In the genomic region with DNA sequence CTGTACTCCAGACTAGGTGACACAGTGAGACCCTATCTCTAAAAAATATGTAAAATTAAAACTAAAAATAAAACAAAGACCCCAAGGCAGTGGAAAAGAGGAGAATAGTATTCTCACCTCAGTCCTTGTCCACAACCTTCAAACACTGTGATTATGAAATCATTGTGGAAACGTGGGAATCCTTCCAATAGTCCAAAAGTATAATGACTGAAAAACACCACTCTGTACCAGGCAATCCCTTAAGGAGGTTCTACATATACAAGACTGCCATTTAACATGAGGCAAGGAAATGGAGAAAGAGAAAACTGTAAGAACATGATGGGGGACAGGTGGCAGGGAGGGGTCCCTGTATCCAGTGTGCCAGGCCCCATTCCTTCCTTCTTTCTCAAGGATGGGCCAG, we compare ENCODE assay signal across 1 cellular context.
A peak's percentile ranks its signal among the peaks of the same experiment; 100 is the strongest.
TF ChIP-seq lines count a peak whose summit lies in the region.

No MANE protein-coding gene starts in this region.

TF ChIP-seq in HepG2, 621 proteins besides CTCF, POLR2A, EP300 and RAD21 (continued from another document):
- TF ChIP-seq, protein P1, sequence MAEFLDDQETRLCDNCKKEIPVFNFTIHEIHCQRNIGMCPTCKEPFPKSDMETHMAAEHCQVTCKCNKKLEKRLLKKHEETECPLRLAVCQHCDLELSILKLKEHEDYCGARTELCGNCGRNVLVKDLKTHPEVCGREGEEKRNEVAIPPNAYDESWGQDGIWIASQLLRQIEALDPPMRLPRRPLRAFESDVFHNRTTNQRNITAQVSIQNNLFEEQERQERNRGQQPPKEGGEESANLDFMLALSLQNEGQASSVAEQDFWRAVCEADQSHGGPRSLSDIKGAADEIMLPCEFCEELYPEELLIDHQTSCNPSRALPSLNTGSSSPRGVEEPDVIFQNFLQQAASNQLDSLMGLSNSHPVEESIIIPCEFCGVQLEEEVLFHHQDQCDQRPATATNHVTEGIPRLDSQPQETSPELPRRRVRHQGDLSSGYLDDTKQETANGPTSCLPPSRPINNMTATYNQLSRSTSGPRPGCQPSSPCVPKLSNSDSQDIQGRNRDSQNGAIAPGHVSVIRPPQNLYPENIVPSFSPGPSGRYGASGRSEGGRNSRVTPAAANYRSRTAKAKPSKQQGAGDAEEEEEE (CRISPR knock-in tag; IDR thresholded peaks at IDR 0.05; ENCODE audit: borderline replicate concordance), result no peak
- TF ChIP-seq ZSCAN31 (CRISPR knock-in tag; IDR thresholded peaks at IDR 0.05; ENCODE audit: low read depth), result no peak
- 0 out of 2 replicates have a peak, but pooled peaks have one; percentile 10 for TF ChIP-seq CEBPG (CRISPR knock-in tag; IDR thresholded peaks at IDR 0.05)
- TF ChIP-seq ZNF460 (CRISPR knock-in tag; IDR thresholded peaks at IDR 0.05; ENCODE audit: borderline replicate concordance), result no peak
- TF ChIP-seq ZNF724P (CRISPR knock-in tag; IDR thresholded peaks at IDR 0.05; ENCODE audit: borderline replicate concordance), result no peak
- 0 out of 2 replicates have a peak, but pooled peaks have one; percentile 9 for TF ChIP-seq HNF4A (CRISPR knock-in tag; IDR thresholded peaks at IDR 0.05)
- TF ChIP-seq KLF13 (CRISPR knock-in tag; IDR thresholded peaks at IDR 0.05), result no peak
